In genomic region chr5:75336625-75337336, GRCh38 we compare ENCODE assay signal across 8 cellular contexts. TPM values are rescaled to one million over a fixed set of nuclear protein-coding genes. Genes with fewer than 3 reads are reported as not detected.
DNase-seq lines count a peak whose midpoint lies in the region; ATAC-seq and TF ChIP-seq lines count a peak whose summit lies in the region.

Gene HMGCR, plus strand, starts transcription at chr5:75337220. Its CDS starts 5,386 bp downstream, at chr5:75342606.

- H3K4me1 ChIP-seq in PC-3 (ENCODE audit: insufficient read depth, low read length) (peaks cover 33% of the 10 kb centered on the region), mucosa of rectum (ENCODE audit: control insufficient read depth in 2 of 2, insufficient read depth in 2 of 2, low read length in 2 of 2) (peaks cover 6 to 13% of the 10 kb centered on the region in 2 donors)

- CTCF ChIA-PET in PC-3 (lab: Charles Lee): interaction anchor here (0.5 to 1.6 kb wide), 4 partner anchors 15 to 621 kb away, joined by 3 to 11 read pairs (median 9); partner anchors contain the start of gene ANKRD31

- peaks cover 29% of the 10 kb centered on the region for H4K20me1 ChIP-seq in PC-3 (ENCODE audit: low read length)

- peak; percentile 100 for DNase-seq in DMS53 (lab: John Stamatoyannopoulos, UW)
- peak; percentile 99 for DNase-seq in Jurkat, Clone E6-1 (ENCODE audit: low read depth, low spot score)
- peak; percentile 97 for DNase-seq in PC-3
- peak; percentile 94 for DNase-seq in activated T-cell treated with anti-CD3 and anti-CD28 coated beads, Interleukin-2, amount 50 U/mL, for 1 hour
- peak; percentile 99 for DNase-seq in erythroblast (lab: John Stamatoyannopoulos, UW)
- peak; percentile 93 to 95 for DNase-seq in stimulated activated CD8-positive, alpha-beta memory T cell treated with anti-CD3 and anti-CD28 coated beads, Interleukin-7, amount 100 ng/mL, for 1 hour (ENCODE audit: low read depth in 2 of 2)

- H3K27ac ChIP-seq in PC-3 (ENCODE audit: low read length) (peak within 1 kb of the TSS; percentile 86), mucosa of rectum (ENCODE audit: low read depth in 2 of 2, low read length in 2 of 2) (peak within 1 kb of the TSS; percentile 92 to 93)

- H3K9me2 ChIP-seq in PC-3 (replicated peaks; ENCODE audit: low read length): no peaks in the 10 kb centered on the region

- peak; percentile 94 for TF ChIP-seq POLR2A in erythroblast (IDR thresholded peaks at IDR 0.05; ENCODE audit: low read length)

- H3K27me3 ChIP-seq in PC-3 (ENCODE audit: low read length): no peaks in the 10 kb centered on the region
- H3K27me3 ChIP-seq in mucosa of rectum (ENCODE audit: control insufficient read depth in 2 of 2, insufficient read depth in 2 of 2, low read length in 2 of 2): no peaks in the 10 kb centered on the region

- peak; percentile 98 for ATAC-seq in GM21576 (IDR thresholded peaks at IDR 0.05; ENCODE audit: unreplicated experiment)
- ATAC-seq in PC-3: peak; percentile 95

- peak within 1 kb of the TSS; percentile 78 for H3K4me3 ChIP-seq in Jurkat, Clone E6-1 (ENCODE audit: low read length)
- peak within 1 kb of the TSS; percentile 99 for H3K4me3 ChIP-seq in PC-3 (ENCODE audit: low read length)
- H3K4me3 ChIP-seq in mucosa of rectum (ENCODE audit: low read length in 2 of 2): peak within 1 kb of the TSS; percentile 92 to 95

- intact Hi-C loops in PC-3 (cut with micrococcal nuclease): loop anchor here (1.0 to 5.0 kb wide), 6 partner anchors 15 to 344 kb away; partner anchors contain the start of genes CERT1, GCNT4 and POLK

- no TSS peak for BruUV-seq in PC-3 (replicated peaks; lab: Mats Ljungman, UMichigan)

- POLR2A ChIA-PET in PC-3 (lab: Charles Lee; ENCODE audit: unreplicated experiment): interaction anchor here (0.7 to 0.9 kb wide), 4 partner anchors 16 to 418 kb away, joined by 4 to 20 read pairs (median 11); partner anchors contain the start of gene ANKRD31

- peak within 1 kb of the TSS; percentile 93 for H3K4me2 ChIP-seq in PC-3 (ENCODE audit: low read length)

- H3K36me3 ChIP-seq in PC-3 (ENCODE audit: low read depth, low read length): no peaks in the 10 kb centered on the region
- no peaks in the 10 kb centered on the region for H3K36me3 ChIP-seq in mucosa of rectum (ENCODE audit: control insufficient read depth in 2 of 2, insufficient read depth in 2 of 2, low read length in 2 of 2)

- H3K79me2 ChIP-seq in PC-3 (ENCODE audit: low read length): peaks cover 47% of the 10 kb centered on the region

- 0 out of 2 replicates have a peak, but pooled peaks have one; percentile 19 for TF ChIP-seq CTCF in PC-3 (conservative IDR thresholded peaks at IDR 0.05; ENCODE audit: low read depth, low read length)

- no peaks in the 10 kb centered on the region for H3F3A ChIP-seq in PC-3 (ENCODE audit: low read length, unreplicated experiment)

- H3K9me3 ChIP-seq in PC-3 (ENCODE audit: low read length) (no peaks in the 10 kb centered on the region), mucosa of rectum (ENCODE audit: control insufficient read depth in 2 of 2, low read length in 2 of 2) (no peaks in the 10 kb centered on the region)

- H3K9ac ChIP-seq in PC-3 (ENCODE audit: low read length): peak within 1 kb of the TSS; percentile 87
- peak within 1 kb of the TSS; percentile 82 to 94 for H3K9ac ChIP-seq in mucosa of rectum (ENCODE audit: low read depth in 1 of 2, low read length in 2 of 2)

- H2AFZ ChIP-seq in PC-3 (ENCODE audit: low read length): peak within 1 kb of the TSS; percentile 90

RNA-seq across cellular contexts. Expression of gene HMGCR, which starts in this region (rescaled TPM):
- 83.4 TPM for polyA plus RNA-seq in Jurkat, Clone E6-1 (2012; ENCODE audit: insufficient read depth, insufficient read length)
- 19.9 and 22.0 TPM in 2 replicates for total RNA-seq in PC-3 (2014; rRNA removed)

Comparison
In these comparisons a context has a peak if more than half of its experiments do, and no peak if none do; other contexts are left out.
1. Peak in every context shown above with its lines: DNase-seq, ATAC-seq, H3K4me3 ChIP-seq and H3K27ac ChIP-seq.